In the genomic region with DNA sequence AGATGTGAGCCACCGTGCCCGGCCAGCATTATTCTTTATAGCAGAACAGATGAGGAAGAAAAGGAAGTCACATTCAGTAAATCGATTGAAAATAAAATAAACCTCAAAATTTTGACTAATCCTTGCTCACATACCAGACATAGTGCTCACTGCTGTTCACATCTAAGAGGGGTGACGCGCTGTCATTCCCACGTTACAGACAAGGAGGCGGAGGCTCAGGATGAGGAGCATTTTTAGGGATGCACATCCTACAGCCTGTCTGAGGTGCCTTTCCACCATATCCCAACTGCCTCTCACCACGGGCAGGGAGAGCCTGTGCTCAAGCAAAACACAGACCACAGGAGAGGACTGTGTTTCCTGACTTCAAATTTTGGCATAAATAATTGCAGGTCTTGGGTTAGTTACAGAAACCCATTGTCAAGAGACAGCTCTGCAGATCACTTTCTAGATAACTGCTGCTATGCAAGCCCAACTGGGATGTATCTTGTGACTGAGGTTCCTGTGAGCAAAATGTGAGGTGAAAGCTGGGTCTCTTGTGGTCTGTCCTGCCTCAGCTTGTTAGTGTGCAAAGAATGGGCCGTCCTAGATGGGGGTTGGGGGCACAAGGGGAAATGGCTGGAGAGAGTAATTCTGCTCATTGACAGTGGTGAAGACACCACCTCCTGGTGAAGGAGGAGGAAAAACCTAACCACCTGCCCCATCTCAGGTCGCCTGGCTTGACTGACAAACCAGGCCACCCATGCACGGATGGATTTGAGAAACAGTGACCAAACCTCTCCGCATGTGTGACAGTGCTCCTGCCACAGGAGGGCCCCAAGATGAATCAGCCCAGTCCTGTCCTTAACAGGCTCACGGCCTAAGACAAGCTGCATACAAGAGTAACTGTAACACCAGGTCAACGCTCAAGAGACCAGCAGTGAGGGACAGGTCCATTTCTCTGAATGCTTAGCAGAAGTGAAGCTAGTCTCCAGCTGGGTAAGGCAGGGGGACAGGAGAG, we compare ENCODE assay signal across 1 cellular context.
TF ChIP-seq lines count a peak whose summit lies in the region.

No MANE protein-coding gene starts in this region.

TF ChIP-seq in H1, 55 proteins besides CTCF, POLR2A, EP300 and RAD21 (continued from another document):
- no peak for TF ChIP-seq SIN3A (conservative IDR thresholded peaks at IDR 0.05 in 1 of 2, IDR thresholded peaks at IDR 0.05 in 1 of 2; ENCODE audit: low read depth in 1 of 2, low read length in 2 of 2)
- TF ChIP-seq TBP (IDR thresholded peaks at IDR 0.05; ENCODE audit: low read depth, low read length) = no peak
- TF ChIP-seq SRF (IDR thresholded peaks at IDR 0.05; ENCODE audit: low read depth, low read length) = no peak
- no peak for TF ChIP-seq TEAD4 (IDR thresholded peaks at IDR 0.05; ENCODE audit: low read depth, low read length)
- no peak for TF ChIP-seq POU5F1 (IDR thresholded peaks at IDR 0.05; ENCODE audit: low read depth, low read length)
- no peak for TF ChIP-seq JUND (IDR thresholded peaks at IDR 0.05; ENCODE audit: low read length)
- TF ChIP-seq CBX8 (IDR thresholded peaks at IDR 0.05; ENCODE audit: borderline replicate concordance, low read depth, low read length) = no peak
- TF ChIP-seq POLR2AphosphoS5 (IDR thresholded peaks at IDR 0.05; ENCODE audit: low read depth, low read length) = no peak
- no peak for TF ChIP-seq RXRA (IDR thresholded peaks at IDR 0.05; ENCODE audit: insufficient read depth, low read depth, low read length)
